1 cellular context compared by ENCODE assay signal in the genomic region with DNA sequence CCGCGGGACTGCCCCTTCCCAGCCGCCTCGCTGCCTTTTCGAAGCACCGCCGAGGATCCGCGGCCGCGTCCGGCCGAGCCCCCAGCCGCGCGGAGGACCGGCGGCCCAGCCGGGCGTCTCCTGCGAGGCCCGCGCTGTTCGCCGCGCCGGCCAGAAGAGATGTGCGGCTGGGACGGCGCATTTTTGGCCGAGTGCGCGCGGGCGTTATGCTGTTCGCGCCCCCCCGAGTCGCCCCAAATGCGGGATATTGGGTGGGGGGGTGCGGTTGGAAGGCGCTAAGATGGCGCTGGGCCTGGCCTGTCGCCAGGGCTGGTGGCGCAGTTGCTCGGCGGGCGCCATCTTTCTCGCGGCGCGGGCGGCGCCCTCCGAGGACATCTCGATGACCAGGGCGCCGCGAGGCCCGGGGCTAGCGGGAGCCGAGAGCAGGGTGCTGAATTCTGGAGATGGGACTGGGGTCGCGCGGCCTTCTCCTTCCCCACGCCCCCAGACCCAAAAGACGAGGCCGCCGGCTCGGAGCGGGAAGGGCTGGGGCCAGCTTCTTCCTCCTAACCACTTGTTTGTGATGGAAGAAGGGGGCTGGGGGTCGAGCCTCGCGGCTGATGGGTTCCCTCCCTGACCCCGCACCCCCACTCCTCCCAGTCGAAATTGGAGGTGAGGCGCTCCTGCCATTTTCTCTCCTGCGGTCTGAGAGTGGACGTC.
TF ChIP-seq lines count a peak whose summit lies in the region.

No MANE protein-coding gene starts in this region.

TF ChIP-seq in HepG2, 621 proteins besides CTCF, POLR2A, EP300 and RAD21 (continued from another document and continues in another):
- TF ChIP-seq, protein P1, sequence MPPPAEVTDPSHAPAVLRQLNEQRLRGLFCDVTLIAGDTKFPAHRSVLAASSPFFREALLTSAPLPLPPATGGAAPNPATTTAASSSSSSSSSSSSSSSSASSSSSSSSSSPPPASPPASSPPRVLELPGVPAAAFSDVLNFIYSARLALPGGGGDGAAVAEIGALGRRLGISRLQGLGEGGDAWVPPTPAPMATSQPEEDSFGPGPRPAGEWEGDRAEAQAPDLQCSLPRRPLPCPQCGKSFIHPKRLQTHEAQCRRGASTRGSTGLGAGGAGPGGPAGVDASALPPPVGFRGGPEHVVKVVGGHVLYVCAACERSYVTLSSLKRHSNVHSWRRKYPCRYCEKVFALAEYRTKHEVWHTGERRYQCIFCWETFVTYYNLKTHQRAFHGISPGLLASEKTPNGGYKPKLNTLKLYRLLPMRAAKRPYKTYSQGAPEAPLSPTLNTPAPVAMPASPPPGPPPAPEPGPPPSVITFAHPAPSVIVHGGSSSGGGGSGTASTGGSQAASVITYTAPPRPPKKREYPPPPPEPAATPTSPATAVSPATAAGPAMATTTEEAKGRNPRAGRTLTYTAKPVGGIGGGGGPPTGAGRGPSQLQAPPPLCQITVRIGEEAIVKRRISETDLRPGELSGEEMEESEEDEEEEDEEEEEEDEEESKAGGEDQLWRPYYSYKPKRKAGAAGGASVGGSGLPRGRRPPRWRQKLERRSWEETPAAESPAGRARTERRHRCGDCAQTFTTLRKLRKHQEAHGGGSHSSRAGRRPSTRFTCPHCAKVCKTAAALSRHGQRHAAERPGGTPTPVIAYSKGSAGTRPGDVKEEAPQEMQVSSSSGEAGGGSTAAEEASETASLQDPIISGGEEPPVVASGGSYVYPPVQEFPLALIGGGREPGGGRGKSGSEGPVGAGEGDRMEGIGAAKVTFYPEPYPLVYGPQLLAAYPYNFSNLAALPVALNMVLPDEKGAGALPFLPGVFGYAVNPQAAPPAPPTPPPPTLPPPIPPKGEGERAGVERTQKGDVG (CRISPR knock-in tag; IDR thresholded peaks at IDR 0.05; ENCODE audit: borderline replicate concordance), result peak; percentile 74; the same call in 1 of the 2 replicates
- TF ChIP-seq TGIF2 (CRISPR knock-in tag; IDR thresholded peaks at IDR 0.05) (no peak), ZSCAN25 (CRISPR knock-in tag; IDR thresholded peaks at IDR 0.05) (peak; percentile 61; the same call in 1 of the 2 replicates), MIER3 (CRISPR knock-in tag; IDR thresholded peaks at IDR 0.05; ENCODE audit: borderline replicate concordance) (peak; percentile 16; the same call in 1 of the 2 replicates), DR1 (CRISPR knock-in tag; IDR thresholded peaks at IDR 0.05) (peak; percentile 88), HES4 (CRISPR knock-in tag; IDR thresholded peaks at IDR 0.05; ENCODE audit: borderline replicate concordance) (peak; percentile 95), SALL2 (CRISPR knock-in tag; IDR thresholded peaks at IDR 0.05) (peak; percentile 96), ZNF850 (CRISPR knock-in tag; conservative IDR thresholded peaks at IDR 0.05) (no peak), ZNF616 (CRISPR knock-in tag; IDR thresholded peaks at IDR 0.05; ENCODE audit: low read depth) (no peak), ZNF552 (CRISPR knock-in tag; IDR thresholded peaks at IDR 0.05; ENCODE audit: borderline replicate concordance) (no peak), SALL1 (CRISPR knock-in tag; IDR thresholded peaks at IDR 0.05) (peak; percentile 89), ZNF225 (CRISPR knock-in tag; IDR thresholded peaks at IDR 0.05) (peak; percentile 91; the same call in 1 of the 2 replicates), PHF5A (CRISPR knock-in tag; IDR thresholded peaks at IDR 0.05; ENCODE audit: low read depth, unreplicated experiment) (no peak), RBM39 (IDR thresholded peaks at IDR 0.05; ENCODE audit: low read depth, low read length, poor library complexity, severe bottlenecking) (peak; percentile 86), ZC3H13 (CRISPR knock-in tag; IDR thresholded peaks at IDR 0.05) (peak; percentile 70; the same call in 1 of the 2 replicates), SIN3B (IDR thresholded peaks at IDR 0.05; ENCODE audit: low read length) (peak; percentile 51; the same call in 1 of the 2 replicates), CBX2 (IDR thresholded peaks at IDR 0.05; ENCODE audit: low read depth, low read length) (no peak), CBX2 (CRISPR knock-in tag; IDR thresholded peaks at IDR 0.05; ENCODE audit: low read depth) (no peak), EHMT2 (IDR thresholded peaks at IDR 0.05; ENCODE audit: borderline replicate concordance, low read depth, low read length) (no peak), ZNF121 (CRISPR knock-in tag; IDR thresholded peaks at IDR 0.05) (no peak), RELA (CRISPR knock-in tag; IDR thresholded peaks at IDR 0.05) (no peak; the same call in 1 of the 2 replicates), ZNF333 (CRISPR knock-in tag; IDR thresholded peaks at IDR 0.05; ENCODE audit: borderline replicate concordance) (peak; percentile 91; the same call in 1 of the 2 replicates), ZFP36 (IDR thresholded peaks at IDR 0.05; ENCODE audit: borderline replicate concordance, low read depth, low read length, partially characterized antibody) (no peak), ZNF564 (CRISPR knock-in tag; IDR thresholded peaks at IDR 0.05) (peak; percentile 79), NFYB (CRISPR knock-in tag; IDR thresholded peaks at IDR 0.05) (peak; percentile 6; the same call in 1 of the 2 replicates), ARNT2 (CRISPR knock-in tag; IDR thresholded peaks at IDR 0.05; ENCODE audit: low read depth) (peak; percentile 70), KDM4B (CRISPR knock-in tag; IDR thresholded peaks at IDR 0.05) (peak; percentile 83), ZNF614 (CRISPR knock-in tag; IDR thresholded peaks at IDR 0.05; ENCODE audit: borderline replicate concordance) (peak; percentile 74; the same call in 1 of the 2 replicates), ZNF766 (CRISPR knock-in tag; IDR thresholded peaks at IDR 0.05; ENCODE audit: borderline replicate concordance) (peak; percentile 40; the same call in 1 of the 2 replicates), ZSCAN12 (CRISPR knock-in tag; IDR thresholded peaks at IDR 0.05) (peak; percentile 91; the same call in 1 of the 2 replicates), NR2F1 (CRISPR knock-in tag; IDR thresholded peaks at IDR 0.05) (peak in 1 of 2 experiments; percentile 25; a peak in 1 of 4 replicates), SP140L (CRISPR knock-in tag; IDR thresholded peaks at IDR 0.05; ENCODE audit: borderline replicate concordance) (peak; percentile 35; the same call in 1 of the 2 replicates), NFE2 (CRISPR knock-in tag; IDR thresholded peaks at IDR 0.05) (no peak), DPF2 (CRISPR knock-in tag; IDR thresholded peaks at IDR 0.05; ENCODE audit: borderline replicate concordance, low read depth) (no peak), ELF1 (CRISPR knock-in tag; IDR thresholded peaks at IDR 0.05) (peak; percentile 44), MEIS2 (CRISPR knock-in tag; IDR thresholded peaks at IDR 0.05) (peak; percentile 86), PITX1 (CRISPR knock-in tag; IDR thresholded peaks at IDR 0.05) (peak; percentile 43; the same call in 1 of the 2 replicates), ZFY (CRISPR knock-in tag; IDR thresholded peaks at IDR 0.05) (peak; percentile 95), ZNF496 (CRISPR knock-in tag; IDR thresholded peaks at IDR 0.05; ENCODE audit: insufficient replicate concordance) (no peak), SPEN (CRISPR knock-in tag; IDR thresholded peaks at IDR 0.05; ENCODE audit: low read depth) (peak; percentile 85), TBL1XR1 (IDR thresholded peaks at IDR 0.05; ENCODE audit: borderline replicate concordance, low read length, partially characterized antibody) (peak; percentile 2), ZNF883 (CRISPR knock-in tag; IDR thresholded peaks at IDR 0.05; ENCODE audit: not compliant biosample characterization) (peak; percentile 84), CENPT (CRISPR knock-in tag; IDR thresholded peaks at IDR 0.05; ENCODE audit: low read depth) (peak; percentile 58; the same call in 1 of the 2 replicates)
- TF ChIP-seq, protein P2, sequence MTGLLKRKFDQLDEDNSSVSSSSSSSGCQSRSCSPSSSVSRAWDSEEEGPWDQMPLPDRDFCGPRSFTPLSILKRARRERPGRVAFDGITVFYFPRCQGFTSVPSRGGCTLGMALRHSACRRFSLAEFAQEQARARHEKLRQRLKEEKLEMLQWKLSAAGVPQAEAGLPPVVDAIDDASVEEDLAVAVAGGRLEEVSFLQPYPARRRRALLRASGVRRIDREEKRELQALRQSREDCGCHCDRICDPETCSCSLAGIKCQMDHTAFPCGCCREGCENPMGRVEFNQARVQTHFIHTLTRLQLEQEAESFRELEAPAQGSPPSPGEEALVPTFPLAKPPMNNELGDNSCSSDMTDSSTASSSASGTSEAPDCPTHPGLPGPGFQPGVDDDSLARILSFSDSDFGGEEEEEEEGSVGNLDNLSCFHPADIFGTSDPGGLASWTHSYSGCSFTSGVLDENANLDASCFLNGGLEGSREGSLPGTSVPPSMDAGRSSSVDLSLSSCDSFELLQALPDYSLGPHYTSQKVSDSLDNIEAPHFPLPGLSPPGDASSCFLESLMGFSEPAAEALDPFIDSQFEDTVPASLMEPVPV (CRISPR knock-in tag; IDR thresholded peaks at IDR 0.05), result peak; percentile 91
- TF ChIP-seq, protein P3, sequence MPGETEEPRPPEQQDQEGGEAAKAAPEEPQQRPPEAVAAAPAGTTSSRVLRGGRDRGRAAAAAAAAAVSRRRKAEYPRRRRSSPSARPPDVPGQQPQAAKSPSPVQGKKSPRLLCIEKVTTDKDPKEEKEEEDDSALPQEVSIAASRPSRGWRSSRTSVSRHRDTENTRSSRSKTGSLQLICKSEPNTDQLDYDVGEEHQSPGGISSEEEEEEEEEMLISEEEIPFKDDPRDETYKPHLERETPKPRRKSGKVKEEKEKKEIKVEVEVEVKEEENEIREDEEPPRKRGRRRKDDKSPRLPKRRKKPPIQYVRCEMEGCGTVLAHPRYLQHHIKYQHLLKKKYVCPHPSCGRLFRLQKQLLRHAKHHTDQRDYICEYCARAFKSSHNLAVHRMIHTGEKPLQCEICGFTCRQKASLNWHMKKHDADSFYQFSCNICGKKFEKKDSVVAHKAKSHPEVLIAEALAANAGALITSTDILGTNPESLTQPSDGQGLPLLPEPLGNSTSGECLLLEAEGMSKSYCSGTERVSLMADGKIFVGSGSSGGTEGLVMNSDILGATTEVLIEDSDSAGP (CRISPR knock-in tag; IDR thresholded peaks at IDR 0.05; ENCODE audit: borderline replicate concordance), result peak; percentile 75; the same call in 1 of the 2 replicates
- TF ChIP-seq, protein P4, sequence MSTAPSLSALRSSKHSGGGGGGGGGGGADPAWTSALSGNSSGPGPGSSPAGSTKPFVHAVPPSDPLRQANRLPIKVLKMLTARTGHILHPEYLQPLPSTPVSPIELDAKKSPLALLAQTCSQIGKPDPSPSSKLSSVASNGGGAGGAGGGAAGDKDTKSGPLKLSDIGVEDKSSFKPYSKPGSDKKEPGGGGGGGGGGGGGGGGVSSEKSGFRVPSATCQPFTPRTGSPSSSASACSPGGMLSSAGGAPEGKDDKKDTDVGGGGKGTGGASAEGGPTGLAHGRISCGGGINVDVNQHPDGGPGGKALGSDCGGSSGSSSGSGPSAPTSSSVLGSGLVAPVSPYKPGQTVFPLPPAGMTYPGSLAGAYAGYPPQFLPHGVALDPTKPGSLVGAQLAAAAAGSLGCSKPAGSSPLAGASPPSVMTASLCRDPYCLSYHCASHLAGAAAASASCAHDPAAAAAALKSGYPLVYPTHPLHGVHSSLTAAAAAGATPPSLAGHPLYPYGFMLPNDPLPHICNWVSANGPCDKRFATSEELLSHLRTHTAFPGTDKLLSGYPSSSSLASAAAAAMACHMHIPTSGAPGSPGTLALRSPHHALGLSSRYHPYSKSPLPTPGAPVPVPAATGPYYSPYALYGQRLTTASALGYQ (CRISPR knock-in tag; IDR thresholded peaks at IDR 0.05), result no peak; the same call in 1 of the 2 replicates
- TF ChIP-seq, protein P5, sequence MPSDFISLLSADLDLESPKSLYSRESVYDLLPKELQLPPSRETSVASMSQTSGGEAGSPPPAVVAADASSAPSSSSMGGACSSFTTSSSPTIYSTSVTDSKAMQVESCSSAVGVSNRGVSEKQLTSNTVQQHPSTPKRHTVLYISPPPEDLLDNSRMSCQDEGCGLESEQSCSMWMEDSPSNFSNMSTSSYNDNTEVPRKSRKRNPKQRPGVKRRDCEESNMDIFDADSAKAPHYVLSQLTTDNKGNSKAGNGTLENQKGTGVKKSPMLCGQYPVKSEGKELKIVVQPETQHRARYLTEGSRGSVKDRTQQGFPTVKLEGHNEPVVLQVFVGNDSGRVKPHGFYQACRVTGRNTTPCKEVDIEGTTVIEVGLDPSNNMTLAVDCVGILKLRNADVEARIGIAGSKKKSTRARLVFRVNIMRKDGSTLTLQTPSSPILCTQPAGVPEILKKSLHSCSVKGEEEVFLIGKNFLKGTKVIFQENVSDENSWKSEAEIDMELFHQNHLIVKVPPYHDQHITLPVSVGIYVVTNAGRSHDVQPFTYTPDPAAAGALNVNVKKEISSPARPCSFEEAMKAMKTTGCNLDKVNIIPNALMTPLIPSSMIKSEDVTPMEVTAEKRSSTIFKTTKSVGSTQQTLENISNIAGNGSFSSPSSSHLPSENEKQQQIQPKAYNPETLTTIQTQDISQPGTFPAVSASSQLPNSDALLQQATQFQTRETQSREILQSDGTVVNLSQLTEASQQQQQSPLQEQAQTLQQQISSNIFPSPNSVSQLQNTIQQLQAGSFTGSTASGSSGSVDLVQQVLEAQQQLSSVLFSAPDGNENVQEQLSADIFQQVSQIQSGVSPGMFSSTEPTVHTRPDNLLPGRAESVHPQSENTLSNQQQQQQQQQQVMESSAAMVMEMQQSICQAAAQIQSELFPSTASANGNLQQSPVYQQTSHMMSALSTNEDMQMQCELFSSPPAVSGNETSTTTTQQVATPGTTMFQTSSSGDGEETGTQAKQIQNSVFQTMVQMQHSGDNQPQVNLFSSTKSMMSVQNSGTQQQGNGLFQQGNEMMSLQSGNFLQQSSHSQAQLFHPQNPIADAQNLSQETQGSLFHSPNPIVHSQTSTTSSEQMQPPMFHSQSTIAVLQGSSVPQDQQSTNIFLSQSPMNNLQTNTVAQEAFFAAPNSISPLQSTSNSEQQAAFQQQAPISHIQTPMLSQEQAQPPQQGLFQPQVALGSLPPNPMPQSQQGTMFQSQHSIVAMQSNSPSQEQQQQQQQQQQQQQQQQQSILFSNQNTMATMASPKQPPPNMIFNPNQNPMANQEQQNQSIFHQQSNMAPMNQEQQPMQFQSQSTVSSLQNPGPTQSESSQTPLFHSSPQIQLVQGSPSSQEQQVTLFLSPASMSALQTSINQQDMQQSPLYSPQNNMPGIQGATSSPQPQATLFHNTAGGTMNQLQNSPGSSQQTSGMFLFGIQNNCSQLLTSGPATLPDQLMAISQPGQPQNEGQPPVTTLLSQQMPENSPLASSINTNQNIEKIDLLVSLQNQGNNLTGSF (CRISPR knock-in tag; IDR thresholded peaks at IDR 0.05), result peak; percentile 76; the same call in 1 of the 2 replicates
- TF ChIP-seq, protein P6, sequence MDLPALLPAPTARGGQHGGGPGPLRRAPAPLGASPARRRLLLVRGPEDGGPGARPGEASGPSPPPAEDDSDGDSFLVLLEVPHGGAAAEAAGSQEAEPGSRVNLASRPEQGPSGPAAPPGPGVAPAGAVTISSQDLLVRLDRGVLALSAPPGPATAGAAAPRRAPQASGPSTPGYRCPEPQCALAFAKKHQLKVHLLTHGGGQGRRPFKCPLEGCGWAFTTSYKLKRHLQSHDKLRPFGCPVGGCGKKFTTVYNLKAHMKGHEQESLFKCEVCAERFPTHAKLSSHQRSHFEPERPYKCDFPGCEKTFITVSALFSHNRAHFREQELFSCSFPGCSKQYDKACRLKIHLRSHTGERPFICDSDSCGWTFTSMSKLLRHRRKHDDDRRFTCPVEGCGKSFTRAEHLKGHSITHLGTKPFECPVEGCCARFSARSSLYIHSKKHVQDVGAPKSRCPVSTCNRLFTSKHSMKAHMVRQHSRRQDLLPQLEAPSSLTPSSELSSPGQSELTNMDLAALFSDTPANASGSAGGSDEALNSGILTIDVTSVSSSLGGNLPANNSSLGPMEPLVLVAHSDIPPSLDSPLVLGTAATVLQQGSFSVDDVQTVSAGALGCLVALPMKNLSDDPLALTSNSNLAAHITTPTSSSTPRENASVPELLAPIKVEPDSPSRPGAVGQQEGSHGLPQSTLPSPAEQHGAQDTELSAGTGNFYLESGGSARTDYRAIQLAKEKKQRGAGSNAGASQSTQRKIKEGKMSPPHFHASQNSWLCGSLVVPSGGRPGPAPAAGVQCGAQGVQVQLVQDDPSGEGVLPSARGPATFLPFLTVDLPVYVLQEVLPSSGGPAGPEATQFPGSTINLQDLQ (CRISPR knock-in tag; IDR thresholded peaks at IDR 0.05), result peak; percentile 82; the same call in 1 of the 2 replicates
